ENCODE assay signal across 9 cellular contexts in genomic region chr16:1535391-1536291, GRCh38. TPM values are rescaled to one million over a fixed set of nuclear protein-coding genes. Genes with fewer than 3 reads are reported as not detected.
DNase-seq lines count a peak whose midpoint lies in the region; ATAC-seq and TF ChIP-seq lines count a peak whose summit lies in the region.
"Had no signal": no experiment of that assay in that cellular context is flagged by ENCODE, and none has a peak within 500 bp of the region (broad histone marks: within the 10 kb centered on the region; RNA-seq: fewer than 3 reads in every experiment).

No MANE protein-coding gene starts in this region.

- H3K27ac Mint-ChIP-seq in activated T-cell treated with anti-CD3 and anti-CD28 coated beads, Interleukin-2, amount 50 U/mL, for 72 hours = peak overlapping the region; percentile 99

- no peaks in the 10 kb centered on the region for H3K9me3 Mint-ChIP-seq in activated T-cell treated with anti-CD3 and anti-CD28 coated beads, Interleukin-2, amount 50 U/mL, for 72 hours

- peak overlapping the region; percentile 87 for H3K4me3 ChIP-seq in fibroblast of the aortic adventitia (ENCODE audit: low read depth, low read length)
- H3K4me3 ChIP-seq in rectal smooth muscle tissue (ENCODE audit: low read length) = peak overlapping the region; percentile 76

- H3K27ac ChIP-seq in rectal smooth muscle tissue (ENCODE audit: low read depth, low read length) = peak overlapping the region; percentile 95

- no peaks in the 10 kb centered on the region for H3K27me3 ChIP-seq in rectal smooth muscle tissue (ENCODE audit: control insufficient read depth, insufficient read depth, low read length)

- peaks cover 34% of the 10 kb centered on the region for H3K4me1 ChIP-seq in rectal smooth muscle tissue (ENCODE audit: control insufficient read depth, insufficient read depth, low read length)

- H3K4me3 Mint-ChIP-seq in activated T-cell treated with anti-CD3 and anti-CD28 coated beads, Interleukin-2, amount 50 U/mL, for 72 hours = peak overlapping the region; percentile 96 to 99

- peaks cover 3 to 13% of the 10 kb centered on the region in 2 donors for H3K36me3 Mint-ChIP-seq in activated T-cell treated with anti-CD3 and anti-CD28 coated beads, Interleukin-2, amount 50 U/mL, for 72 hours (ENCODE audit: insufficient read depth in 2 of 2)

- H3K27me3 Mint-ChIP-seq in activated T-cell treated with anti-CD3 and anti-CD28 coated beads, Interleukin-2, amount 50 U/mL, for 72 hours (ENCODE audit: low read depth) = no peaks in the 10 kb centered on the region

- no peak overlapping the region for H3K9ac ChIP-seq in rectal smooth muscle tissue (ENCODE audit: low read length)

- peaks cover 45% of the 10 kb centered on the region for H3K4me1 Mint-ChIP-seq in activated T-cell treated with anti-CD3 and anti-CD28 coated beads, Interleukin-2, amount 50 U/mL, for 72 hours (ENCODE audit: low read depth)

- ATAC-seq in activated T-cell treated with anti-CD3 and anti-CD28 coated beads, Interleukin-2, amount 50 U/mL, for 72 hours (replicated peaks in 1 of 2) = peak; percentile 27 to 38

- peaks cover 11% of the 10 kb centered on the region for H3K36me3 ChIP-seq in rectal smooth muscle tissue (ENCODE audit: control insufficient read depth, insufficient read depth, low read length)

- TF ChIP-seq CTCF in fibroblast of the aortic adventitia (IDR thresholded peaks at IDR 0.05; ENCODE audit: insufficient read depth, low read length) = no peak

- DNase-seq in EH (ENCODE audit: low read depth) = peak; percentile 51
- peak; percentile 37 to 46 for DNase-seq in activated T-cell treated with anti-CD3 and anti-CD28 coated beads, Interleukin-2, amount 50 U/mL, for 72 hours
- DNase-seq in fibroblast of the aortic adventitia (ENCODE audit: low read depth) = peak; percentile 45
- DNase-seq in hippocampal formation (lab: John Stamatoyannopoulos, UW) = no peak
- no peak for DNase-seq in mesenteric fat pad (ENCODE audit: low spot score)
- DNase-seq in COR-L47 (lab: John Stamatoyannopoulos, UW) = no peak
- DNase-seq in germinal center (ENCODE audit: low spot score) = no peak
- DNase-seq: NCI-H2081 had no signal

RNA-seq across cellular contexts. Expression of gene TMEM204, which starts 2.2 kb away (rescaled TPM):
- total RNA-seq in activated T-cell treated with anti-CD3 and anti-CD28 coated beads, Interleukin-2, amount 50 U/mL, for 72 hours = 10 to 100 TPM; 15.7 to 16.7 TPM
- 5.0 and 22.1 TPM in 2 replicates for total RNA-seq in fibroblast of the aortic adventitia (ENCODE audit: low replicate concordance)
- 37.2 TPM for total RNA-seq in mesenteric fat pad

RNA-seq across cellular contexts. Expression of gene TELO2, which starts 42.5 kb away (rescaled TPM):
- total RNA-seq in activated T-cell treated with anti-CD3 and anti-CD28 coated beads, Interleukin-2, amount 50 U/mL, for 72 hours = 10 to 100 TPM; 28.6 to 34.7 TPM
- total RNA-seq in fibroblast of the aortic adventitia (ENCODE audit: low replicate concordance) (23.5 and 29.1 TPM in 2 replicates), mesenteric fat pad (25.7 TPM)

RNA-seq across cellular contexts. Expression of gene PTX4, which starts 46.9 kb away (rescaled TPM):
- total RNA-seq in activated T-cell treated with anti-CD3 and anti-CD28 coated beads, Interleukin-2, amount 50 U/mL, for 72 hours = not detected
- total RNA-seq in fibroblast of the aortic adventitia (ENCODE audit: low replicate concordance) (not detected in 2 replicates), mesenteric fat pad (0.35 TPM)

Comparison
In these comparisons a context has a peak if more than half of its experiments do, and no peak if none do; other contexts are left out.
1. DNase-seq: peak in EH (single experiment), activated T-cell treated with anti-CD3 and anti-CD28 coated beads, Interleukin-2, amount 50 U/mL, for 72 hours (2 of 2) and fibroblast of the aortic adventitia (single experiment); none in hippocampal formation (0 of 2), mesenteric fat pad (single experiment), COR-L47 (single experiment) and germinal center (single experiment).